2 cellular contexts compared by ENCODE assay signal in the genomic region with DNA sequence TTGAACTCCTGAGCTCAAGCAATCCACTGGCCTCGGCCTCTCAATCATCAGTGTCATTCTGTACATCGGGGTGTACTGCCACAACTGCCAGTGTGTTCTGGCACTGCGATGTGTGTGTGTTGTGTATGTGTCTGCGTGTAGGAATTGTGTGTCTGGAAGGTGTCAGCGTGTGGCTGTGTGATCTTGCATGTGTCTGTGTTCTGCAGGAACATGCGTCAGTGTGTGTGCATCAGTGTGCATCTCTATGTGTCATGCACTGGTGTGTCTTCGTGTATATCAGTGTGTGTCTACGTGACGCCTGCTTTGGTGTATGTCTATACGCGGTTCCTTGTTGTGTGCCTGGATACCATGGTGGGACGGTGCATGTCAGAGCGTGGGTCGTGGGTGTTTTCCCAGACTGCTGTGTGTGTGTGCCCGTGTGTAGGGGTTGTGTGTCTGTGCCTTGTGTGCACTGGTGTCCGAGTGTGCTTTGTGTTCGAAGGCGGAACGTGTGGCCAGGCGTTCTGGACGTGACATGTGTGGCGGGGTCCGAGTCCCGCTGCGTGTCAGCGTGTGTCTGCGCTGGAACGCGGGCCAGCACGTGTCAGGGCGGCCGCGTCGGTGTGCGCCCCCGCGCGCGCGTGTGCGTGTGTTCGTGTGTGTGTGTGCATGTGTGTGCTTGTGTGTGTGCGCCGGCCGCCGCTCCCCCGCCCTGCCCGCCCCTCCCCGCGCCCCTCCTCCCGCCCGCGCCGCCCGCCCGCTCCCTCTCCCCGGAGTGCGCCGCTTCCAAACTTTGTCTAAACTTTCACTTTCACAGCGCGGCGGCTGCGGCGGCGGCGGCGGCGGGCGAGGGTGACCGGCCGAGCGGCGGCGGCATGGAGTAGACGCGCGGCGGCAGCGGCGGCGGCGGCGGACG.
A peak's percentile ranks its signal among the peaks of the same experiment; 100 is the strongest.
TF ChIP-seq lines count a peak whose summit lies in the region.

Gene NFIX (plus strand): TSS at position 775 of the 895 bp plus-strand sequence. CDS start 363 bp downstream, outside the sequence.

TF ChIP-seq in HEK293, 187 proteins besides CTCF, POLR2A, EP300 and RAD21 (continued from another document and continues in another):
- TF ChIP-seq, protein P1, sequence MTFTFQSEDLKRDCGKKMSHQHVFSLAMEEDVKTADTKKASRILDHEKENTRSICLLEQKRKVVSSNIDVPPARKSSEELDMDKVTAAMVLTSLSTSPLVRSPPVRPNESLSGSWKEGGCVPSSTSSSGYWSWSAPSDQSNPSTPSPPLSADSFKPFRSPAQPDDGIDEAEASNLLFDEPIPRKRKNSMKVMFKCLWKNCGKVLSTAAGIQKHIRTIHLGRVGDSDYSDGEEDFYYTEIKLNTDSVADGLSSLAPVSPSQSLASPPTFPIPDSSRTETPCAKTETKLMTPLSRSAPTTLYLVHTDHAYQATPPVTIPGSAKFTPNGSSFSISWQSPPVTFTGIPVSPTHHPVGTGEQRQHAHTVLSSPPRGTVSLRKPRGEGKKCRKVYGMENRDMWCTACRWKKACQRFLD (tag by site-specific recombination; IDR thresholded peaks at IDR 0.05), result no peak
- TF ChIP-seq ZNF266 (tag by site-specific recombination; IDR thresholded peaks at IDR 0.05; ENCODE audit: low read depth) (no peak), ZSCAN30 (tag by site-specific recombination; IDR thresholded peaks at IDR 0.05) (no peak), YY1 (tag by site-specific recombination; IDR thresholded peaks at IDR 0.05) (no peak), INSM2 (tag by site-specific recombination; IDR thresholded peaks at IDR 0.05) (0 out of 2 replicates have a peak, but pooled peaks have one; percentile 44), OSR2 (tag by site-specific recombination; IDR thresholded peaks at IDR 0.05) (no peak), ZNF155 (tag by site-specific recombination; IDR thresholded peaks at IDR 0.05) (no peak), ZNF530 (tag by site-specific recombination; IDR thresholded peaks at IDR 0.05; ENCODE audit: low read depth) (no peak), ZNF114 (tag by site-specific recombination; IDR thresholded peaks at IDR 0.05) (no peak), PRDM1 (tag by site-specific recombination; IDR thresholded peaks at IDR 0.05) (no peak), ZNF433 (tag by site-specific recombination; IDR thresholded peaks at IDR 0.05; ENCODE audit: low read depth) (no peak), ZNF341 (tag by site-specific recombination; IDR thresholded peaks at IDR 0.05; ENCODE audit: low read depth) (no peak), GLI4 (tag by site-specific recombination; IDR thresholded peaks at IDR 0.05) (0 out of 2 replicates have a peak, but pooled peaks have one; percentile 77), ZNF48 (tag by site-specific recombination; IDR thresholded peaks at IDR 0.05) (no peak), KLF1 (tag by site-specific recombination; IDR thresholded peaks at IDR 0.05) (peak; percentile 80)
- TF ChIP-seq, protein P2, sequence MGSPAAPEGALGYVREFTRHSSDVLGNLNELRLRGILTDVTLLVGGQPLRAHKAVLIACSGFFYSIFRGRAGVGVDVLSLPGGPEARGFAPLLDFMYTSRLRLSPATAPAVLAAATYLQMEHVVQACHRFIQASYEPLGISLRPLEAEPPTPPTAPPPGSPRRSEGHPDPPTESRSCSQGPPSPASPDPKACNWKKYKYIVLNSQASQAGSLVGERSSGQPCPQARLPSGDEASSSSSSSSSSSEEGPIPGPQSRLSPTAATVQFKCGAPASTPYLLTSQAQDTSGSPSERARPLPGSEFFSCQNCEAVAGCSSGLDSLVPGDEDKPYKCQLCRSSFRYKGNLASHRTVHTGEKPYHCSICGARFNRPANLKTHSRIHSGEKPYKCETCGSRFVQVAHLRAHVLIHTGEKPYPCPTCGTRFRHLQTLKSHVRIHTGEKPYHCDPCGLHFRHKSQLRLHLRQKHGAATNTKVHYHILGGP (tag by site-specific recombination; IDR thresholded peaks at IDR 0.05), result no peak
- TF ChIP-seq, protein P3, sequence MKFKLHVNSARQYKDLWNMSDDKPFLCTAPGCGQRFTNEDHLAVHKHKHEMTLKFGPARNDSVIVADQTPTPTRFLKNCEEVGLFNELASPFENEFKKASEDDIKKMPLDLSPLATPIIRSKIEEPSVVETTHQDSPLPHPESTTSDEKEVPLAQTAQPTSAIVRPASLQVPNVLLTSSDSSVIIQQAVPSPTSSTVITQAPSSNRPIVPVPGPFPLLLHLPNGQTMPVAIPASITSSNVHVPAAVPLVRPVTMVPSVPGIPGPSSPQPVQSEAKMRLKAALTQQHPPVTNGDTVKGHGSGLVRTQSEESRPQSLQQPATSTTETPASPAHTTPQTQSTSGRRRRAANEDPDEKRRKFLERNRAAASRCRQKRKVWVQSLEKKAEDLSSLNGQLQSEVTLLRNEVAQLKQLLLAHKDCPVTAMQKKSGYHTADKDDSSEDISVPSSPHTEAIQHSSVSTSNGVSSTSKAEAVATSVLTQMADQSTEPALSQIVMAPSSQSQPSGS (tag by site-specific recombination; IDR thresholded peaks at IDR 0.05; ENCODE audit: low read depth), result no peak
- TF ChIP-seq, protein P4, sequence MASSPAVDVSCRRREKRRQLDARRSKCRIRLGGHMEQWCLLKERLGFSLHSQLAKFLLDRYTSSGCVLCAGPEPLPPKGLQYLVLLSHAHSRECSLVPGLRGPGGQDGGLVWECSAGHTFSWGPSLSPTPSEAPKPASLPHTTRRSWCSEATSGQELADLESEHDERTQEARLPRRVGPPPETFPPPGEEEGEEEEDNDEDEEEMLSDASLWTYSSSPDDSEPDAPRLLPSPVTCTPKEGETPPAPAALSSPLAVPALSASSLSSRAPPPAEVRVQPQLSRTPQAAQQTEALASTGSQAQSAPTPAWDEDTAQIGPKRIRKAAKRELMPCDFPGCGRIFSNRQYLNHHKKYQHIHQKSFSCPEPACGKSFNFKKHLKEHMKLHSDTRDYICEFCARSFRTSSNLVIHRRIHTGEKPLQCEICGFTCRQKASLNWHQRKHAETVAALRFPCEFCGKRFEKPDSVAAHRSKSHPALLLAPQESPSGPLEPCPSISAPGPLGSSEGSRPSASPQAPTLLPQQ (tag by site-specific recombination; IDR thresholded peaks at IDR 0.05), result peak; percentile 66
- TF ChIP-seq, protein P5, sequence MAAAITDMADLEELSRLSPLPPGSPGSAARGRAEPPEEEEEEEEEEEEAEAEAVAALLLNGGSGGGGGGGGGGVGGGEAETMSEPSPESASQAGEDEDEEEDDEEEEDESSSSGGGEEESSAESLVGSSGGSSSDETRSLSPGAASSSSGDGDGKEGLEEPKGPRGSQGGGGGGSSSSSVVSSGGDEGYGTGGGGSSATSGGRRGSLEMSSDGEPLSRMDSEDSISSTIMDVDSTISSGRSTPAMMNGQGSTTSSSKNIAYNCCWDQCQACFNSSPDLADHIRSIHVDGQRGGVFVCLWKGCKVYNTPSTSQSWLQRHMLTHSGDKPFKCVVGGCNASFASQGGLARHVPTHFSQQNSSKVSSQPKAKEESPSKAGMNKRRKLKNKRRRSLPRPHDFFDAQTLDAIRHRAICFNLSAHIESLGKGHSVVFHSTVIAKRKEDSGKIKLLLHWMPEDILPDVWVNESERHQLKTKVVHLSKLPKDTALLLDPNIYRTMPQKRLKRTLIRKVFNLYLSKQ (tag by site-specific recombination; IDR thresholded peaks at IDR 0.05; ENCODE audit: borderline replicate concordance), result no peak

TF ChIP-seq in K562, 482 proteins besides CTCF, POLR2A, EP300 and RAD21 (continued from another document and continues in another):
- peak; percentile 38; the same call in 1 of the 2 replicates for TF ChIP-seq NFRKB (IDR thresholded peaks at IDR 0.05; ENCODE audit: low read depth)
- peak; percentile 55; the same call in 1 of the 2 replicates for TF ChIP-seq ZBTB33 (CRISPR knock-in tag; IDR thresholded peaks at IDR 0.05)
- TF ChIP-seq, protein P6, sequence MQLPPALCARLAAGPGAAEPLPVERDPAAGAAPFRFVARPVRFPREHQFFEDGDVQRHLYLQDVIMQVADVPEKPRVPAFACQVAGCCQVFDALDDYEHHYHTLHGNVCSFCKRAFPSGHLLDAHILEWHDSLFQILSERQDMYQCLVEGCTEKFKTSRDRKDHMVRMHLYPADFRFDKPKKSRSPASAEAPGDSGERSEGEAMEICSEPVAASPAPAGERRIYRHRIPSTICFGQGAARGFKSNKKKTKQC (CRISPR knock-in tag; IDR thresholded peaks at IDR 0.05), result peak; percentile 76
- peak; percentile 96 for TF ChIP-seq MAX (CRISPR knock-in tag; IDR thresholded peaks at IDR 0.05)
- TF ChIP-seq L3MBTL2 (IDR thresholded peaks at IDR 0.05), result peak; percentile 74
- TF ChIP-seq HLTF (IDR thresholded peaks at IDR 0.05), result peak; percentile 49; the same call in 1 of the 2 replicates
- 0 out of 2 replicates have a peak, but pooled peaks have one; percentile 42 for TF ChIP-seq LARP7 (IDR thresholded peaks at IDR 0.05)
- TF ChIP-seq NR4A1 (CRISPR knock-in tag; IDR thresholded peaks at IDR 0.05), result no peak
- TF ChIP-seq NR4A1 (tag; IDR thresholded peaks at IDR 0.05), result no peak
- no peak for TF ChIP-seq ARID2 (IDR thresholded peaks at IDR 0.05)
- TF ChIP-seq CCNT2 (IDR thresholded peaks at IDR 0.05; ENCODE audit: borderline replicate concordance, extremely low read depth, insufficient read length, low read depth, low read length), result peak; percentile 31
- no peak for TF ChIP-seq MCM3 (IDR thresholded peaks at IDR 0.05)
- TF ChIP-seq, protein P7, sequence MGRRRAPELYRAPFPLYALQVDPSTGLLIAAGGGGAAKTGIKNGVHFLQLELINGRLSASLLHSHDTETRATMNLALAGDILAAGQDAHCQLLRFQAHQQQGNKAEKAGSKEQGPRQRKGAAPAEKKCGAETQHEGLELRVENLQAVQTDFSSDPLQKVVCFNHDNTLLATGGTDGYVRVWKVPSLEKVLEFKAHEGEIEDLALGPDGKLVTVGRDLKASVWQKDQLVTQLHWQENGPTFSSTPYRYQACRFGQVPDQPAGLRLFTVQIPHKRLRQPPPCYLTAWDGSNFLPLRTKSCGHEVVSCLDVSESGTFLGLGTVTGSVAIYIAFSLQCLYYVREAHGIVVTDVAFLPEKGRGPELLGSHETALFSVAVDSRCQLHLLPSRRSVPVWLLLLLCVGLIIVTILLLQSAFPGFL (CRISPR knock-in tag; IDR thresholded peaks at IDR 0.05), result no peak
- no peak for TF ChIP-seq ZNF699 (CRISPR knock-in tag; IDR thresholded peaks at IDR 0.05; ENCODE audit: insufficient replicate concordance)
- TF ChIP-seq ETS1 (conservative IDR thresholded peaks at IDR 0.05; ENCODE audit: control insufficient read depth, low read depth, low read length), result no peak
- no peak for TF ChIP-seq ELF2 (CRISPR knock-in tag; IDR thresholded peaks at IDR 0.05)
- TF ChIP-seq RUNX1 (IDR thresholded peaks at IDR 0.05; ENCODE audit: low read depth), result no peak
- TF ChIP-seq SIN3A (IDR thresholded peaks at IDR 0.05; ENCODE audit: borderline replicate concordance in 2 of 2, control insufficient read depth in 1 of 2, low read depth in 2 of 2, low read length in 2 of 2), result 0 out of 4 replicates have a peak, but pooled peaks of 1 of the 2 experiments have one; percentile 27
- TF ChIP-seq, protein P8, sequence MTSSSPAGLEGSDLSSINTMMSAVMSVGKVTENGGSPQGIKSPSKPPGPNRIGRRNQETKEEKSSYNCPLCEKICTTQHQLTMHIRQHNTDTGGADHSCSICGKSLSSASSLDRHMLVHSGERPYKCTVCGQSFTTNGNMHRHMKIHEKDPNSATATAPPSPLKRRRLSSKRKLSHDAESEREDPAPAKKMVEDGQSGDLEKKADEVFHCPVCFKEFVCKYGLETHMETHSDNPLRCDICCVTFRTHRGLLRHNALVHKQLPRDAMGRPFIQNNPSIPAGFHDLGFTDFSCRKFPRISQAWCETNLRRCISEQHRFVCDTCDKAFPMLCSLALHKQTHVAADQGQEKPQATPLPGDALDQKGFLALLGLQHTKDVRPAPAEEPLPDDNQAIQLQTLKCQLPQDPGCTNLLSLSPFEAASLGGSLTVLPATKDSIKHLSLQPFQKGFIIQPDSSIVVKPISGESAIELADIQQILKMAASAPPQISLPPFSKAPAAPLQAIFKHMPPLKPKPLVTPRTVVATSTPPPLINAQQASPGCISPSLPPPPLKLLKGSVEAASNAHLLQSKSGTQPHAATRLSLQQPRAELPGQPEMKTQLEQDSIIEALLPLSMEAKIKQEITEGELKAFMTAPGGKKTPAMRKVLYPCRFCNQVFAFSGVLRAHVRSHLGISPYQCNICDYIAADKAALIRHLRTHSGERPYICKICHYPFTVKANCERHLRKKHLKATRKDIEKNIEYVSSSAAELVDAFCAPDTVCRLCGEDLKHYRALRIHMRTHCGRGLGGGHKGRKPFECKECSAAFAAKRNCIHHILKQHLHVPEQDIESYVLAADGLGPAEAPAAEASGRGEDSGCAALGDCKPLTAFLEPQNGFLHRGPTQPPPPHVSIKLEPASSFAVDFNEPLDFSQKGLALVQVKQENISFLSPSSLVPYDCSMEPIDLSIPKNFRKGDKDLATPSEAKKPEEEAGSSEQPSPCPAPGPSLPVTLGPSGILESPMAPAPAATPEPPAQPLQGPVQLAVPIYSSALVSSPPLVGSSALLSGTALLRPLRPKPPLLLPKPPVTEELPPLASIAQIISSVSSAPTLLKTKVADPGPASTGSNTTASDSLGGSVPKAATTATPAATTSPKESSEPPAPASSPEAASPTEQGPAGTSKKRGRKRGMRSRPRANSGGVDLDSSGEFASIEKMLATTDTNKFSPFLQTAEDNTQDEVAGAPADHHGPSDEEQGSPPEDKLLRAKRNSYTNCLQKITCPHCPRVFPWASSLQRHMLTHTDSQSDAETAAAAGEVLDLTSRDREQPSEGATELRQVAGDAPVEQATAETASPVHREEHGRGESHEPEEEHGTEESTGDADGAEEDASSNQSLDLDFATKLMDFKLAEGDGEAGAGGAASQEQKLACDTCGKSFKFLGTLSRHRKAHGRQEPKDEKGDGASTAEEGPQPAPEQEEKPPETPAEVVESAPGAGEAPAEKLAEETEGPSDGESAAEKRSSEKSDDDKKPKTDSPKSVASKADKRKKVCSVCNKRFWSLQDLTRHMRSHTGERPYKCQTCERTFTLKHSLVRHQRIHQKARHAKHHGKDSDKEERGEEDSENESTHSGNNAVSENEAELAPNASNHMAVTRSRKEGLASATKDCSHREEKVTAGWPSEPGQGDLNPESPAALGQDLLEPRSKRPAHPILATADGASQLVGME (CRISPR knock-in tag; IDR thresholded peaks at IDR 0.05), result no peak
- no peak for TF ChIP-seq ZSCAN32 (CRISPR knock-in tag; IDR thresholded peaks at IDR 0.05)
